Comparison of ENCODE assay signal across 11 cellular contexts in the genomic region with DNA sequence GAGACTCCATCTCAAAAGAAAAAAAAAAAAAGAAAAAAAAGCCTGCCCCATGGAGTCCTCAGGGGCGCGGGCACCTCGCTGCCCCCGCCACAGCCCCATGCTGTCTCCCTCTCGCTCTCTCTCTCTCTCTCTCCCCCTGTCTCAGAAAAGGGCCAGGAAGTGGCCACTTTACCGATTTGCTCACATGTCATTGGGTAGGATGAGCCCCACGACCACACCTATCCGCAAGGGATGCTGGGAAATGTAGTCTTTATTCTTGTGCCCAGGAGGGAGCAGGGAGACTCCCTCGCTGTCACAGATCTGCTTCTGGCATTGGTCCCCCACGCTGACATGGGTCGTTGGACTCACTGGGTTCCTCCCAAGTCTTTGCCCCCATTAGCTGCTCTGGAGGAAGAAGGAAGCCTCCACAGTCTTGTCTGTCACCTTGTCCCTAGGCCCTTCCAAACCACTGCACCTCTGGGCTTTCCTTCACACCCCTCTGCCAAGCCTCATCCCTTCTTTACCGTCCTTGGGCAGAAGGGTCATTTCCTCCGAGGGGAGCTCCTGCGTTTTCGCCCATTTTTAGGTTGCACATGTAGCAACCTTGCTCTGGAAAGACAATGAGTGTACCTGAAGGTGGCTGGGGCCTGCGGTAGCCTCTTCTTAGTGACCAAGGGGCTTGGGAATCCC. TPM values are rescaled to one million over a fixed set of nuclear protein-coding genes. Genes with fewer than 3 reads are reported as not detected.
DNase-seq lines count a peak whose midpoint lies in the region; TF ChIP-seq lines count a peak whose summit lies in the region.
"Had no signal": no experiment of that assay in that cellular context is flagged by ENCODE, and none has a peak within 500 bp of the region (broad histone marks: within the 10 kb centered on the region; RNA-seq: fewer than 3 reads in every experiment).

No MANE protein-coding gene starts in this region.

- no peak for TF ChIP-seq EP300 in SK-N-SH (IDR thresholded peaks at IDR 0.05; ENCODE audit: borderline replicate concordance in 1 of 2, low read depth in 1 of 2, low read length in 1 of 2)

- no peak overlapping the region for H3K9ac ChIP-seq in SK-N-SH
- H3K9ac ChIP-seq: KMS-11 had no signal

- no peak for TF ChIP-seq RAD21 in SK-N-SH (IDR thresholded peaks at IDR 0.05; ENCODE audit: low read length)

- H3K4me1 ChIP-seq in SK-N-SH (ENCODE audit: control insufficient read depth in 1 of 2, insufficient read depth in 2 of 2, low read depth in 1 of 2, low read length in 1 of 2) (no peaks in the 10 kb centered on the region), iPS DF 6.9 (ENCODE audit: control insufficient read depth, insufficient read depth, low read length) (peaks cover 2% of the 10 kb centered on the region)
- H3K4me1 ChIP-seq: right lobe of liver had no signal

- WGBS in SK-N-SH (ENCODE audit: low lambda C conversion rate) = 79% methylated on average over 13 of the region's 16 CpGs
- no CpG with 5 or more reads among the region's 16 CpGs for WGBS in iPS DF 6.9 (ENCODE audit: insufficient coverage, insufficient read length)

- H3K27ac ChIP-seq in SK-N-SH (ENCODE audit: low read depth in 2 of 2, low read length in 1 of 2) = no peak overlapping the region
- no peak overlapping the region for H3K27ac ChIP-seq in iPS DF 6.9 (ENCODE audit: low read length)
- no peak overlapping the region for H3K27ac ChIP-seq in brain microvascular endothelial cell
- H3K27ac ChIP-seq: KMS-11, right lobe of liver had no signal

- no peaks in the 10 kb centered on the region for H3K9me2 ChIP-seq in SK-N-SH

- POLR2A ChIA-PET in SK-N-SH (lab: Yijun Ruan, JAX) = no interaction called here

- in situ Hi-C loops in brain microvascular endothelial cell (cut with HindIII; ENCODE audit: low pct_ligation_motif_present, low sequenced_read_pairs) = no loop called here

- H3F3A ChIP-seq in SK-N-SH (replicated peaks; ENCODE audit: insufficient read depth) = no peaks in the 10 kb centered on the region

- H3K4me3 ChIP-seq in SK-N-SH (ENCODE audit: low read depth in 2 of 2, low read length in 1 of 2) (no peak overlapping the region), iPS DF 6.9 (ENCODE audit: low read length) (no peak overlapping the region), brain microvascular endothelial cell (ENCODE audit: low read depth, low read length) (no peak overlapping the region)
- H3K4me3 ChIP-seq: lung, right lobe of liver had no signal

- no peak for TF ChIP-seq CTCF in SK-N-SH (IDR thresholded peaks at IDR 0.05)
- TF ChIP-seq CTCF in brain microvascular endothelial cell (IDR thresholded peaks at IDR 0.05; ENCODE audit: low read depth, low read length, missing control alignments) = no peak

- H3K27me3 ChIP-seq in SK-N-SH (ENCODE audit: insufficient read depth) (no peaks in the 10 kb centered on the region), iPS DF 6.9 (ENCODE audit: control insufficient read depth, insufficient read depth, low read length) (no peaks in the 10 kb centered on the region), brain microvascular endothelial cell (replicated peaks) (no peaks in the 10 kb centered on the region)
- H3K27me3 ChIP-seq: right lobe of liver had no signal

- CTCF ChIA-PET in SK-N-SH (lab: Yijun Ruan, JAX) = interaction anchor here (1.3 to 1.5 kb wide), 3 partner anchors 10 to 68 kb away, joined by 3 to 4 read pairs (median 4); no protein-coding TSS in a partner anchor

- no peaks in the 10 kb centered on the region for H4K20me1 ChIP-seq in SK-N-SH (ENCODE audit: insufficient read depth)

- H3K79me2 ChIP-seq in SK-N-SH (ENCODE audit: insufficient read depth) = no peaks in the 10 kb centered on the region

- no peaks in the 10 kb centered on the region for H3K36me3 ChIP-seq in SK-N-SH (replicated peaks in 1 of 2; ENCODE audit: control insufficient read depth in 1 of 2, insufficient read depth in 2 of 2, low read length in 1 of 2)
- H3K36me3 ChIP-seq in iPS DF 6.9 (ENCODE audit: control insufficient read depth, insufficient read depth, low read length) = no peaks in the 10 kb centered on the region
- H3K36me3 ChIP-seq in brain microvascular endothelial cell (replicated peaks) = no peaks in the 10 kb centered on the region
- H3K36me3 ChIP-seq: right lobe of liver had no signal

- DNase-seq in DMS53 (lab: John Stamatoyannopoulos, UW) (peak; percentile 58), DMS53 treated with DMSO at 0.1 percent for 48 hours (lab: John Stamatoyannopoulos, UW; ENCODE audit: unreplicated experiment) (no peak), ELR (ENCODE audit: low read depth) (peak; percentile 39), SK-N-SH (peak; percentile 52), iPS DF 6.9 (ENCODE audit: low read depth, low spot score) (peak; percentile 58), NCI-H2081 treated with DMSO at 0.1 percent for 48 hours (lab: John Stamatoyannopoulos, UW) (no peak), brain microvascular endothelial cell (no peak), DMS114 treated with DMSO at 0.1 percent for 48 hours (lab: John Stamatoyannopoulos, UW; ENCODE audit: unreplicated experiment) (no peak)
- DNase-seq: right lobe of liver had no signal

- H2AFZ ChIP-seq in SK-N-SH (ENCODE audit: low read depth) = no peak overlapping the region

- H3K9me3 ChIP-seq in SK-N-SH (no peaks in the 10 kb centered on the region), iPS DF 6.9 (ENCODE audit: control insufficient read depth, insufficient read depth, low read length) (no peaks in the 10 kb centered on the region)
- H3K9me3 ChIP-seq: right lobe of liver had no signal

- H3K4me2 ChIP-seq in SK-N-SH = no peak overlapping the region

TF ChIP-seq in SK-N-SH, 30 proteins besides CTCF, POLR2A, EP300 and RAD21:
- no peak for TF ChIP-seq ELF1 (IDR thresholded peaks at IDR 0.05)
- no peak for TF ChIP-seq FOSL2 (IDR thresholded peaks at IDR 0.05; ENCODE audit: borderline replicate concordance, low read depth)
- no peak for TF ChIP-seq FOXM1 (IDR thresholded peaks at IDR 0.05; ENCODE audit: low read depth)
- no peak for TF ChIP-seq RFX5 (IDR thresholded peaks at IDR 0.05; ENCODE audit: low read length)
- TF ChIP-seq RXRA (IDR thresholded peaks at IDR 0.05; ENCODE audit: borderline replicate concordance, low read depth) = no peak
- no peak for TF ChIP-seq GABPA (IDR thresholded peaks at IDR 0.05; ENCODE audit: low read depth)
- TF ChIP-seq, protein P1, sequence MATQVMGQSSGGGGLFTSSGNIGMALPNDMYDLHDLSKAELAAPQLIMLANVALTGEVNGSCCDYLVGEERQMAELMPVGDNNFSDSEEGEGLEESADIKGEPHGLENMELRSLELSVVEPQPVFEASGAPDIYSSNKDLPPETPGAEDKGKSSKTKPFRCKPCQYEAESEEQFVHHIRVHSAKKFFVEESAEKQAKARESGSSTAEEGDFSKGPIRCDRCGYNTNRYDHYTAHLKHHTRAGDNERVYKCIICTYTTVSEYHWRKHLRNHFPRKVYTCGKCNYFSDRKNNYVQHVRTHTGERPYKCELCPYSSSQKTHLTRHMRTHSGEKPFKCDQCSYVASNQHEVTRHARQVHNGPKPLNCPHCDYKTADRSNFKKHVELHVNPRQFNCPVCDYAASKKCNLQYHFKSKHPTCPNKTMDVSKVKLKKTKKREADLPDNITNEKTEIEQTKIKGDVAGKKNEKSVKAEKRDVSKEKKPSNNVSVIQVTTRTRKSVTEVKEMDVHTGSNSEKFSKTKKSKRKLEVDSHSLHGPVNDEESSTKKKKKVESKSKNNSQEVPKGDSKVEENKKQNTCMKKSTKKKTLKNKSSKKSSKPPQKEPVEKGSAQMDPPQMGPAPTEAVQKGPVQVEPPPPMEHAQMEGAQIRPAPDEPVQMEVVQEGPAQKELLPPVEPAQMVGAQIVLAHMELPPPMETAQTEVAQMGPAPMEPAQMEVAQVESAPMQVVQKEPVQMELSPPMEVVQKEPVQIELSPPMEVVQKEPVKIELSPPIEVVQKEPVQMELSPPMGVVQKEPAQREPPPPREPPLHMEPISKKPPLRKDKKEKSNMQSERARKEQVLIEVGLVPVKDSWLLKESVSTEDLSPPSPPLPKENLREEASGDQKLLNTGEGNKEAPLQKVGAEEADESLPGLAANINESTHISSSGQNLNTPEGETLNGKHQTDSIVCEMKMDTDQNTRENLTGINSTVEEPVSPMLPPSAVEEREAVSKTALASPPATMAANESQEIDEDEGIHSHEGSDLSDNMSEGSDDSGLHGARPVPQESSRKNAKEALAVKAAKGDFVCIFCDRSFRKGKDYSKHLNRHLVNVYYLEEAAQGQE (IDR thresholded peaks at IDR 0.05; ENCODE audit: low read depth, low read length) = no peak
- TF ChIP-seq RCOR1 (IDR thresholded peaks at IDR 0.05; ENCODE audit: low read length) = no peak
- TF ChIP-seq JUND (IDR thresholded peaks at IDR 0.05) = no peak
- TF ChIP-seq, protein P2, sequence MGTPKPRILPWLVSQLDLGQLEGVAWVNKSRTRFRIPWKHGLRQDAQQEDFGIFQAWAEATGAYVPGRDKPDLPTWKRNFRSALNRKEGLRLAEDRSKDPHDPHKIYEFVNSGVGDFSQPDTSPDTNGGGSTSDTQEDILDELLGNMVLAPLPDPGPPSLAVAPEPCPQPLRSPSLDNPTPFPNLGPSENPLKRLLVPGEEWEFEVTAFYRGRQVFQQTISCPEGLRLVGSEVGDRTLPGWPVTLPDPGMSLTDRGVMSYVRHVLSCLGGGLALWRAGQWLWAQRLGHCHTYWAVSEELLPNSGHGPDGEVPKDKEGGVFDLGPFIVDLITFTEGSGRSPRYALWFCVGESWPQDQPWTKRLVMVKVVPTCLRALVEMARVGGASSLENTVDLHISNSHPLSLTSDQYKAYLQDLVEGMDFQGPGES (IDR thresholded peaks at IDR 0.05; ENCODE audit: low read depth, low read length) = no peak
- TF ChIP-seq EZH2phosphoT487 (IDR thresholded peaks at IDR 0.05; ENCODE audit: borderline replicate concordance, low read depth) = no peak
- TF ChIP-seq TAF1 (IDR thresholded peaks at IDR 0.05; ENCODE audit: borderline replicate concordance, low read depth, low read length) = no peak

RNA-seq across cellular contexts. Expression of a gene that starts 6.9 kb away (rescaled TPM):
- not detected in 2 replicates for polyA plus RNA-seq in SK-N-SH (2012; rRNA removed)
- not detected in 2 replicates for polyA plus RNA-seq in SK-N-SH (2012; cell fraction: cytosol; rRNA removed)
- not detected in 2 replicates for polyA plus RNA-seq in SK-N-SH (2012; cell fraction: nucleus; rRNA removed)

RNA-seq across cellular contexts. Expression of a gene that starts 46.3 kb away (rescaled TPM):
- 20.6 and 23.2 TPM in 2 replicates for polyA plus RNA-seq in SK-N-SH (2012; rRNA removed)
- polyA plus RNA-seq in SK-N-SH (2012; cell fraction: cytosol; rRNA removed) = 31.8 and 42.2 TPM in 2 replicates
- polyA plus RNA-seq in SK-N-SH (2012; cell fraction: nucleus; rRNA removed) = 11.8 and 25.8 TPM in 2 replicates

Comparison
In these comparisons a context has a peak if more than half of its experiments do, and no peak if none do; other contexts are left out.
1. DNase-seq: peak in DMS53 (single experiment), ELR (single experiment), SK-N-SH (single experiment) and iPS DF 6.9 (single experiment); none in DMS53 treated with DMSO at 0.1 percent for 48 hours (single experiment), NCI-H2081 treated with DMSO at 0.1 percent for 48 hours (single experiment), brain microvascular endothelial cell (single experiment) and DMS114 treated with DMSO at 0.1 percent for 48 hours (single experiment).